8 cellular contexts compared by ENCODE assay signal in genomic region chr9:129178983-129179382, GRCh38. TPM values are rescaled to one million over a fixed set of nuclear protein-coding genes. Genes with fewer than 3 reads are reported as not detected.
DNase-seq lines count a peak whose midpoint lies in the region; ATAC-seq and TF ChIP-seq lines count a peak whose summit lies in the region.
"Had no signal": no experiment of that assay in that cellular context is flagged by ENCODE, and none has a peak within 500 bp of the region (broad histone marks: within the 10 kb centered on the region; RNA-seq: fewer than 3 reads in every experiment).

No MANE protein-coding gene starts in this region.

- no peaks in the 10 kb centered on the region for H3K9me3 ChIP-seq in CD4-positive, alpha-beta memory T cell (ENCODE audit: control insufficient read depth in 1 of 2, low read length in 2 of 2)
- H3K9me3 ChIP-seq in mesodermal cell (ENCODE audit: control insufficient read depth, low read length), result no peaks in the 10 kb centered on the region

- H3K4me3 Mint-ChIP-seq in CD4-positive, alpha-beta memory T cell, result peak overlapping the region in 6 of 8 donors; percentile 13 to 61 (median 41)
- H3K4me3 Mint-ChIP-seq in WTC11, result peak overlapping the region; percentile 64
- H3K4me3 Mint-ChIP-seq: activated T-helper 17 cell treated with anti-CD3 and anti-CD28 coated beads, Interleukin-2, amount 50 U/mL, for 72 hours had no signal

- no peak overlapping the region for H3K27ac ChIP-seq in CD4-positive, alpha-beta memory T cell (ENCODE audit: low read depth, low read length)
- no peak overlapping the region for H3K27ac ChIP-seq in mesodermal cell (ENCODE audit: low read depth, low read length, severe bottlenecking)

- no peaks in the 10 kb centered on the region for H3K27me3 Mint-ChIP-seq in CD4-positive, alpha-beta memory T cell
- H3K27me3 Mint-ChIP-seq in WTC11 (ENCODE audit: low read depth), result peaks cover 82% of the 10 kb centered on the region
- H3K27me3 Mint-ChIP-seq: activated T-helper 17 cell treated with anti-CD3 and anti-CD28 coated beads, Interleukin-2, amount 50 U/mL, for 72 hours had no signal

- peaks cover 24% of the 10 kb centered on the region for H3K4me1 ChIP-seq in CD4-positive, alpha-beta memory T cell (ENCODE audit: insufficient read depth, low read length)
- H3K4me1 ChIP-seq in mesodermal cell (ENCODE audit: control insufficient read depth, insufficient read depth, low read length, poor library complexity, severe bottlenecking), result peaks cover 15% of the 10 kb centered on the region

- no peak for DNase-seq in CD4-positive, alpha-beta memory T cell
- DNase-seq in G401 (ENCODE audit: low spot score) (peak; percentile 57), WTC11 (ENCODE audit: low spot score) (peak; percentile 95)
- no peak for DNase-seq in activated effector memory CD4-positive, alpha-beta T cell treated with anti-CD3 and anti-CD28 coated beads, Interleukin-2, amount 50 U/mL, for 16 hours

- no peak for TF ChIP-seq CTCF in WTC11 (IDR thresholded peaks at IDR 0.05)

- ATAC-seq in WTC11, result peak; percentile 73
- ATAC-seq in HG02870 (IDR thresholded peaks at IDR 0.05; ENCODE audit: unreplicated experiment), result no peak
- no peak for ATAC-seq in HG03460 (IDR thresholded peaks at IDR 0.05; ENCODE audit: unreplicated experiment)

- in situ Hi-C loops in G401 (cut with HindIII; ENCODE audit: low sequenced_read_pairs), result no loop called here

- WGBS in mesodermal cell (ENCODE audit: insufficient coverage in 2 of 2), 2 experiments, result 5 to 16% methylated on average over 6 to 8 of the region's 14 CpGs

- peaks cover 5 to 16% (median 8%) of the 10 kb centered on the region in 4 donors for H3K4me1 Mint-ChIP-seq in CD4-positive, alpha-beta memory T cell
- H3K4me1 Mint-ChIP-seq in WTC11, result peaks cover 21% of the 10 kb centered on the region
- H3K4me1 Mint-ChIP-seq: activated T-helper 17 cell treated with anti-CD3 and anti-CD28 coated beads, Interleukin-2, amount 50 U/mL, for 72 hours had no signal

- peaks cover 0 to 4% (median 0%) of the 10 kb centered on the region in 8 donors for H3K9me3 Mint-ChIP-seq in CD4-positive, alpha-beta memory T cell
- no peaks in the 10 kb centered on the region for H3K9me3 Mint-ChIP-seq in WTC11
- H3K9me3 Mint-ChIP-seq: activated T-helper 17 cell treated with anti-CD3 and anti-CD28 coated beads, Interleukin-2, amount 50 U/mL, for 72 hours had no signal

- POLR2A ChIA-PET in CD4-positive, alpha-beta memory T cell (lab: Charles Lee; ENCODE audit: partially characterized antibody), result interaction anchor here (0.9 to 2.9 kb wide), 4 partner anchors 56 to 429 kb away, joined by 4 to 28 read pairs (median 22); no protein-coding TSS in a partner anchor
- POLR2A ChIA-PET in WTC11 (lab: Charles Lee), result interaction anchor here (0.7 to 2.7 kb wide), 12 partner anchors 15 to 418 kb away, joined by 3 to 19 read pairs (median 5); no protein-coding TSS in a partner anchor

- no peaks in the 10 kb centered on the region for H3K27me3 ChIP-seq in CD4-positive, alpha-beta memory T cell (ENCODE audit: insufficient read depth, low read length)

- no peak overlapping the region for H3K27ac Mint-ChIP-seq in CD4-positive, alpha-beta memory T cell
- H3K27ac Mint-ChIP-seq in WTC11, result peak overlapping the region; percentile 73; the same call in 1 of the 2 replicates
- H3K27ac Mint-ChIP-seq: activated T-helper 17 cell treated with anti-CD3 and anti-CD28 coated beads, Interleukin-2, amount 50 U/mL, for 72 hours had no signal

- intact Hi-C loops in CD4-positive, alpha-beta memory T cell (cut with micrococcal nuclease), result loop anchor here (1.0 to 10.0 kb wide), 6 partner anchors 23 to 431 kb away; no protein-coding TSS in a partner anchor

- H3K36me3 Mint-ChIP-seq in CD4-positive, alpha-beta memory T cell, result peaks cover 0 to 2% of the 10 kb centered on the region in 2 donors
- no peaks in the 10 kb centered on the region for H3K36me3 Mint-ChIP-seq in WTC11

- CTCF ChIA-PET in CD4-positive, alpha-beta memory T cell (lab: Charles Lee; ENCODE audit: partially characterized antibody), result interaction anchor here (2.3 kb wide), 1 partner anchor 446 kb away, joined by 21 read pairs; the partner anchor contains the start of gene NTMT1
- CTCF ChIA-PET in WTC11 (lab: Charles Lee), result interaction anchor here (0.6 to 10.3 kb wide), 21 partner anchors 8 to 559 kb away, joined by 3 to 74 read pairs (median 4); partner anchors contain the start of gene NTMT1

- no peak overlapping the region for H3K4me3 ChIP-seq in CD4-positive, alpha-beta memory T cell (ENCODE audit: low read length in 2 of 2)
- H3K4me3 ChIP-seq in mesodermal cell (ENCODE audit: extremely low read depth, insufficient read depth, low read length, poor library complexity, severe bottlenecking), result peak overlapping the region; percentile 82

- H3K36me3 ChIP-seq in CD4-positive, alpha-beta memory T cell (ENCODE audit: insufficient read depth, low read length), result no peaks in the 10 kb centered on the region
- peaks cover 20% of the 10 kb centered on the region for H3K36me3 ChIP-seq in mesodermal cell (ENCODE audit: control insufficient read depth, insufficient read depth, low read length)

TF ChIP-seq in WTC11, 78 proteins besides CTCF, POLR2A, EP300 and RAD21 (continues in another document):
- 0 out of 2 replicates have a peak, but pooled peaks have one; percentile 26 for TF ChIP-seq ARID4B (CRISPR knock-in tag; IDR thresholded peaks at IDR 0.05; ENCODE audit: borderline replicate concordance)
- TF ChIP-seq ETV6 (CRISPR knock-in tag; IDR thresholded peaks at IDR 0.05), result peak; percentile 85; the same call in 1 of the 2 replicates
- TF ChIP-seq ZNF263 (CRISPR knock-in tag; IDR thresholded peaks at IDR 0.05; ENCODE audit: low read depth), result no peak
- TF ChIP-seq ESRRA (CRISPR knock-in tag; IDR thresholded peaks at IDR 0.05; ENCODE audit: borderline replicate concordance), result no peak
- no peak for TF ChIP-seq ZNF317 (CRISPR knock-in tag; IDR thresholded peaks at IDR 0.05; ENCODE audit: borderline replicate concordance, low read depth)
- TF ChIP-seq MXD4 (CRISPR knock-in tag; IDR thresholded peaks at IDR 0.05; ENCODE audit: borderline replicate concordance), result no peak
- TF ChIP-seq TEAD1 (CRISPR knock-in tag; IDR thresholded peaks at IDR 0.05), result peak; percentile 66; the same call in 1 of the 2 replicates
- TF ChIP-seq FOXK1 (CRISPR knock-in tag; IDR thresholded peaks at IDR 0.05), result peak; percentile 87; the same call in 1 of the 2 replicates
- no peak for TF ChIP-seq ATF3 (CRISPR knock-in tag; conservative IDR thresholded peaks at IDR 0.05)
- no peak for TF ChIP-seq PRRX2 (CRISPR knock-in tag; IDR thresholded peaks at IDR 0.05)
- peak; percentile 60; the same call in 1 of the 2 replicates for TF ChIP-seq SP1 (CRISPR knock-in tag; conservative IDR thresholded peaks at IDR 0.05)
- TF ChIP-seq CDX4 (CRISPR knock-in tag; IDR thresholded peaks at IDR 0.05; ENCODE audit: borderline replicate concordance), result no peak
- TF ChIP-seq NFE2L1 (CRISPR knock-in tag; IDR thresholded peaks at IDR 0.05), result no peak
- TF ChIP-seq CREB1 (CRISPR knock-in tag; IDR thresholded peaks at IDR 0.05), result peak; percentile 19; the same call in 1 of the 2 replicates

RNA-seq across cellular contexts. Expression of gene IER5L, which starts 0.9 kb away (rescaled TPM):
- 1 to 10 TPM; 3.1 to 3.6 TPM for total RNA-seq in CD4-positive, alpha-beta memory T cell
- under 1 TPM; 0.07 to 0.08 TPM for polyA plus RNA-seq in CD4-positive, alpha-beta memory T cell
- 92.7 and 121 TPM in 2 replicates for total RNA-seq in G401 (2014; rRNA removed; shearing (Covaris generic))
- 4.6 to 5.9 TPM (median 5.1 TPM) in 3 replicates for total RNA-seq in WTC11 (2021)
- 75.6 TPM for polyA plus RNA-seq in mesodermal cell (2013, experiment 1 of 2)
- 55.6 TPM for polyA plus RNA-seq in mesodermal cell (2013, experiment 2 of 2)

Comparison
In these comparisons a context has a peak if more than half of its experiments do, and no peak if none do; other contexts are left out.
1. DNase-seq: peak in G401 (single experiment) and WTC11 (single experiment); none in CD4-positive, alpha-beta memory T cell (0 of 5) and activated effector memory CD4-positive, alpha-beta T cell treated with anti-CD3 and anti-CD28 coated beads, Interleukin-2, amount 50 U/mL, for 16 hours (single experiment).
2. RNA of gene IER5L, which starts 0.9 kb away (total RNA-seq): 92.7 to 121 TPM in G401; 4.6 to 5.9 TPM in WTC11 and 3.1 to 3.6 TPM in CD4-positive, alpha-beta memory T cell; every median in the first group is over 10 times any median in the second.